23 cellular contexts compared by ENCODE assay signal in genomic region chr15:100651253-100651652, GRCh38. TPM values are rescaled to one million over a fixed set of nuclear protein-coding genes. Genes with fewer than 3 reads are reported as not detected.
DNase-seq lines count a peak whose midpoint lies in the region; ATAC-seq and TF ChIP-seq lines count a peak whose summit lies in the region.
"Had no signal": no experiment of that assay in that cellular context is flagged by ENCODE, and none has a peak within 500 bp of the region (broad histone marks: within the 10 kb centered on the region; RNA-seq: fewer than 3 reads in every experiment).

No MANE protein-coding gene starts in this region.

- CTCF ChIA-PET in IMR-90 (lab: Yijun Ruan, JAX): interaction anchor here (0.6 to 1.0 kb wide), 4 partner anchors 10 to 1260 kb away, joined by 3 to 6 read pairs (median 4); no protein-coding TSS in a partner anchor

- BruUV-seq in IMR-90 (replicated peaks; lab: Mats Ljungman, UMichigan): no TSS peak

- dilution Hi-C loops in IMR-90 (cut with HindIII; ENCODE audit: low sequenced_read_pairs, unreplicated experiment): no loop called here

- H3K4me2 ChIP-seq in IMR-90 (ENCODE audit: low read depth, low read length): no peak overlapping the region
- no peak overlapping the region for H3K4me2 ChIP-seq in neural progenitor cell

- no peak overlapping the region for H3K27ac ChIP-seq in heart right ventricle
- no peak overlapping the region for H3K27ac ChIP-seq in IMR-90 (ENCODE audit: insufficient read depth, low read length)
- H3K27ac ChIP-seq in neural progenitor cell: no peak overlapping the region
- H3K27ac ChIP-seq: body of pancreas, sigmoid colon, suprapubic skin, uterus had no signal

- no peaks in the 10 kb centered on the region for H4K20me1 ChIP-seq in IMR-90 (ENCODE audit: insufficient read depth, low read length)
- H4K20me1 ChIP-seq in neural progenitor cell (ENCODE audit: low read depth): no peaks in the 10 kb centered on the region

- no peak overlapping the region for H3K4ac ChIP-seq in IMR-90 (ENCODE audit: low read depth, low read length)

- H2BK120ac ChIP-seq in IMR-90 (ENCODE audit: low read depth, low read length): no peak overlapping the region

- no peak overlapping the region for H3K23ac ChIP-seq in IMR-90 (ENCODE audit: low read depth, low read length)

- peaks cover 7 to 9% of the 10 kb centered on the region in 2 experiments; a peak in 2 of 4 replicates for H3K79me1 ChIP-seq in IMR-90 (ENCODE audit: low read depth in 1 of 2, low read length in 2 of 2)

- H2AK9ac ChIP-seq in IMR-90 (replicated peaks; ENCODE audit: low read depth, low read length, poor library complexity): no peak overlapping the region

- ATAC-seq in heart right ventricle: peak in 7 of 8 donors; percentile 38 to 79 (median 65)
- ATAC-seq in IMR-90 (ENCODE audit: low read depth): no peak
- ATAC-seq in GM18870 (IDR thresholded peaks at IDR 0.05; ENCODE audit: unreplicated experiment): no peak
- ATAC-seq: activated T-cell treated with anti-CD3 and anti-CD28 coated beads, Interleukin-2, amount 50 U/mL, for 72 hours; body of pancreas; naive thymus-derived CD4-positive, alpha-beta T cell; stimulated activated effector memory CD8-positive, alpha-beta T cell treated with anti-CD3 and anti-CD28 coated beads, Interleukin-12 subunit alpha, Interleukin-12 subunit beta, amount 100 ng/mL, for 72 hours had no signal

- H3K4me1 Mint-ChIP-seq in neural progenitor cell: peaks cover 15% of the 10 kb centered on the region
- H3K4me1 Mint-ChIP-seq: stimulated activated effector memory CD8-positive, alpha-beta T cell treated with anti-CD3 and anti-CD28 coated beads, Interleukin-12 subunit alpha, Interleukin-12 subunit beta, amount 100 ng/mL, for 72 hours had no signal

- no peak overlapping the region for H2BK20ac ChIP-seq in IMR-90 (ENCODE audit: low read depth, low read length)

- POLR2A ChIA-PET in IMR-90 (lab: Charles Lee; ENCODE audit: unreplicated experiment): no interaction called here

- H3K27me3 ChIP-seq in heart right ventricle (no peaks in the 10 kb centered on the region), IMR-90 (ENCODE audit: control insufficient read depth, insufficient read depth, low read length) (no peaks in the 10 kb centered on the region), neural progenitor cell (no peaks in the 10 kb centered on the region)
- H3K27me3 ChIP-seq: body of pancreas, sigmoid colon, suprapubic skin, uterus had no signal

- H3K4me3 Mint-ChIP-seq in neural progenitor cell: no peak overlapping the region
- H3K4me3 Mint-ChIP-seq: activated naive CD8-positive, alpha-beta T cell treated with anti-CD3 and anti-CD28 coated beads for 36 hours; activated T-cell treated with anti-CD3 and anti-CD28 coated beads, Interleukin-2, amount 50 U/mL, for 72 hours; CD4-positive, alpha-beta memory T cell; naive thymus-derived CD4-positive, alpha-beta T cell; stimulated activated effector memory CD8-positive, alpha-beta T cell treated with anti-CD3 and anti-CD28 coated beads, Interleukin-12 subunit alpha, Interleukin-12 subunit beta, amount 100 ng/mL, for 72 hours had no signal

- 77 to 78% methylated on average over 5 of the region's 5 CpGs for WGBS in heart right ventricle, 2 donors
- 87% methylated on average over 2 of the region's 5 CpGs; no CpG with 5 or more reads in 1 of the 2 experiments for WGBS in IMR-90 (ENCODE audit: extremely low coverage in 2 of 2, insufficient read length in 1 of 2), 2 experiments

- H2AK5ac ChIP-seq in IMR-90 (ENCODE audit: low read depth, low read length): no peak overlapping the region

- H3K9me3 ChIP-seq in heart right ventricle (no peaks in the 10 kb centered on the region), IMR-90 (ENCODE audit: control insufficient read depth, insufficient read depth, low read length) (no peaks in the 10 kb centered on the region), neural progenitor cell (ENCODE audit: low read depth) (no peaks in the 10 kb centered on the region)
- H3K9me3 ChIP-seq: body of pancreas, sigmoid colon, suprapubic skin, uterus had no signal

- TF ChIP-seq POLR2A in IMR-90 (IDR thresholded peaks at IDR 0.05; ENCODE audit: low read depth, low read length): no peak

- H3K14ac ChIP-seq in IMR-90 (replicated peaks; ENCODE audit: low read depth, low read length): no peak overlapping the region

- no peaks in the 10 kb centered on the region for H3K9me1 ChIP-seq in IMR-90 (ENCODE audit: insufficient read depth, low read length)

- no peak overlapping the region for H4K8ac ChIP-seq in IMR-90 (ENCODE audit: low read depth in 2 of 2, low read length in 2 of 2)

- no peak overlapping the region for H3K27ac Mint-ChIP-seq in neural progenitor cell
- H3K27ac Mint-ChIP-seq: activated naive CD8-positive, alpha-beta T cell treated with anti-CD3 and anti-CD28 coated beads for 36 hours; activated T-cell treated with anti-CD3 and anti-CD28 coated beads, Interleukin-2, amount 50 U/mL, for 72 hours; stimulated activated effector memory CD8-positive, alpha-beta T cell treated with anti-CD3 and anti-CD28 coated beads, Interleukin-12 subunit alpha, Interleukin-12 subunit beta, amount 100 ng/mL, for 72 hours had no signal

- H3F3A ChIP-seq in neural progenitor cell (ENCODE audit: low read depth): no peaks in the 10 kb centered on the region

- intact Hi-C loops in heart right ventricle (cut with DNase I) (no loop called here), cardiac septum (cut with DNase I) (no loop called here), IMR-90 (cut with micrococcal nuclease) (no loop called here)

- no peak overlapping the region for H3K18ac ChIP-seq in IMR-90 (ENCODE audit: low read depth, low read length)

- H3K79me2 ChIP-seq in neural progenitor cell (ENCODE audit: low read depth): no peaks in the 10 kb centered on the region

- H3K9me3 Mint-ChIP-seq in neural progenitor cell: no peaks in the 10 kb centered on the region
- H3K9me3 Mint-ChIP-seq: activated naive CD8-positive, alpha-beta T cell treated with anti-CD3 and anti-CD28 coated beads for 36 hours; activated T-cell treated with anti-CD3 and anti-CD28 coated beads, Interleukin-2, amount 50 U/mL, for 72 hours; CD4-positive, alpha-beta memory T cell; stimulated activated effector memory CD8-positive, alpha-beta T cell treated with anti-CD3 and anti-CD28 coated beads, Interleukin-12 subunit alpha, Interleukin-12 subunit beta, amount 100 ng/mL, for 72 hours had no signal

- H2BK15ac ChIP-seq in IMR-90 (ENCODE audit: low read depth, low read length): no peak overlapping the region

- DNase-seq in heart right ventricle: no peak
- no peak for DNase-seq in cardiac septum (ENCODE audit: low spot score)
- peak; percentile 46 for DNase-seq in IMR-90
- DNase-seq in fibroblast of gingiva (ENCODE audit: low read depth): peak; percentile 44
- DNase-seq in retina: no peak
- DNase-seq in neural progenitor cell (ENCODE audit: low spot score): no peak
- DNase-seq in DMS79 treated with DMSO at 0.1 percent for 48 hours (lab: John Stamatoyannopoulos, UW): no peak
- DNase-seq: activated CD4-positive, alpha-beta T cell treated with anti-CD3 and anti-CD28 coated beads for 4 hours; activated naive CD8-positive, alpha-beta T cell treated with anti-CD3 and anti-CD28 coated beads for 36 hours; activated T-cell treated with anti-CD3 and anti-CD28 coated beads, Interleukin-2, amount 50 U/mL, for 72 hours; body of pancreas; CD4-positive, alpha-beta memory T cell; DND-41; left cardiac atrium; MV-4-11; naive thymus-derived CD4-positive, alpha-beta T cell; NCI-H1694 treated with DMSO at 0.1 percent for 48 hours; SHP77 treated with DMSO at 0.1 percent for 48 hours; sigmoid colon; uterus had no signal

- H3K4me3 ChIP-seq in heart right ventricle (no peak overlapping the region), IMR-90 (ENCODE audit: insufficient read depth, low read depth, low read length) (no peak overlapping the region), neural progenitor cell (no peak overlapping the region)
- H3K4me3 ChIP-seq: body of pancreas, sigmoid colon, suprapubic skin, uterus had no signal

- in situ Hi-C loops in IMR-90 (cut with MboI; ENCODE audit: low sequenced_read_pairs): no loop called here

- H3K36me3 ChIP-seq in heart right ventricle (peaks cover 0 to 37% (median 0%) of the 10 kb centered on the region in 9 donors), IMR-90 (ENCODE audit: control insufficient read depth, insufficient read depth, low read length) (peaks cover 1% of the 10 kb centered on the region; the same call in 1 of the 2 replicates), neural progenitor cell (no peaks in the 10 kb centered on the region)
- H3K36me3 ChIP-seq: uterus had no signal

- H3K9ac ChIP-seq in IMR-90 (ENCODE audit: low read depth, low read length) (no peak overlapping the region), neural progenitor cell (no peak overlapping the region)

- no peak overlapping the region for H2BK5ac ChIP-seq in IMR-90 (ENCODE audit: low read depth, low read length, poor library complexity, severe bottlenecking)

- H3K36me3 Mint-ChIP-seq in neural progenitor cell: peaks cover 2% of the 10 kb centered on the region
- H3K36me3 Mint-ChIP-seq: activated naive CD8-positive, alpha-beta T cell treated with anti-CD3 and anti-CD28 coated beads for 36 hours had no signal

- H2AFZ ChIP-seq in IMR-90 (replicated peaks; ENCODE audit: low read length, poor library complexity): no peak overlapping the region
- no peak overlapping the region for H2AFZ ChIP-seq in neural progenitor cell (replicated peaks)

- no peak overlapping the region for H4K91ac ChIP-seq in IMR-90 (ENCODE audit: insufficient read depth, low read depth, low read length)

- peaks cover 0 to 9% (median 0%) of the 10 kb centered on the region in 9 donors for H3K4me1 ChIP-seq in heart right ventricle
- no peaks in the 10 kb centered on the region for H3K4me1 ChIP-seq in IMR-90 (ENCODE audit: control insufficient read depth, insufficient read depth, low read length)
- peaks cover 5% of the 10 kb centered on the region for H3K4me1 ChIP-seq in neural progenitor cell
- H3K4me1 ChIP-seq: body of pancreas, sigmoid colon, suprapubic skin, uterus had no signal

- TF ChIP-seq RAD21 in IMR-90 (IDR thresholded peaks at IDR 0.05; ENCODE audit: low read length): no peak

- H4K5ac ChIP-seq in IMR-90 (ENCODE audit: low read depth, low read length): no peak overlapping the region

- no peaks in the 10 kb centered on the region for H3K27me3 Mint-ChIP-seq in neural progenitor cell (ENCODE audit: insufficient read depth, low read depth)
- H3K27me3 Mint-ChIP-seq: activated naive CD8-positive, alpha-beta T cell treated with anti-CD3 and anti-CD28 coated beads for 36 hours; CD4-positive, alpha-beta memory T cell; naive thymus-derived CD4-positive, alpha-beta T cell had no signal

- H3K56ac ChIP-seq in IMR-90 (ENCODE audit: extremely low read depth, insufficient read depth, low read length): no peak overlapping the region

- TF ChIP-seq CTCF in heart right ventricle (IDR thresholded peaks at IDR 0.05) (no peak), IMR-90 (conservative IDR thresholded peaks at IDR 0.05; ENCODE audit: low read depth, low read length) (0 out of 2 replicates have a peak, but pooled peaks have one; percentile 1), neural progenitor cell (IDR thresholded peaks at IDR 0.05) (no peak)

RNA-seq across cellular contexts. Expression of gene ASB7, which starts 48.9 kb away (rescaled TPM):
- total RNA-seq in heart right ventricle (1 to 10 TPM; 4.4 to 7.0 (median 6.1) TPM), cardiac septum (6.8 TPM), IMR-90 (2012; rRNA removed) (15.8 and 16.7 TPM in 2 replicates), neural progenitor cell (ENCODE audit: low replicate concordance) (15.3 and 18.3 TPM in 2 replicates)
- polyA plus RNA-seq in heart right ventricle (1 to 10 TPM; 2.9 TPM), IMR-90 (2012; rRNA removed) (6.6 and 7.7 TPM in 2 replicates)
- 3.5 and 5.6 TPM in 2 replicates for polyA plus RNA-seq in IMR-90 (2012; cell fraction: cytosol; rRNA removed)
- polyA plus RNA-seq in IMR-90 (2012; cell fraction: nucleus; rRNA removed; ENCODE audit: low replicate concordance): 2.9 and 7.5 TPM in 2 replicates

RNA-seq across cellular contexts. Expression of gene LINS1, which starts 49.3 kb away (rescaled TPM):
- total RNA-seq in heart right ventricle (10 to 100 TPM in 1 of 10 donors, 1 to 10 TPM in 9; 5.4 to 12.2 (median 7.3) TPM), cardiac septum (9.7 TPM), IMR-90 (2012; rRNA removed) (10.6 and 14.7 TPM in 2 replicates), neural progenitor cell (ENCODE audit: low replicate concordance) (15.1 and 18.7 TPM in 2 replicates)
- polyA plus RNA-seq in heart right ventricle (1 to 10 TPM; 4.7 to 5.0 TPM), IMR-90 (2012; rRNA removed) (6.4 and 6.9 TPM in 2 replicates)
- 0.99 and 1.4 TPM in 2 replicates for polyA plus RNA-seq in IMR-90 (2012; cell fraction: cytosol; rRNA removed)
- polyA plus RNA-seq in IMR-90 (2012; cell fraction: nucleus; rRNA removed; ENCODE audit: low replicate concordance): 5.6 and 24.3 TPM in 2 replicates

Comparison
In these comparisons a context has a peak if more than half of its experiments do, and no peak if none do; other contexts are left out.
1. ATAC-seq: peak in heart right ventricle (7 of 8); none in IMR-90 (single experiment) and GM18870 (single experiment).
2. DNase-seq: peak in IMR-90 (single experiment) and fibroblast of gingiva (single experiment); none in heart right ventricle (0 of 2), cardiac septum (single experiment), retina (single experiment), neural progenitor cell (single experiment) and DMS79 treated with DMSO at 0.1 percent for 48 hours (single experiment).